Comparison of ENCODE assay signal across 13 cellular contexts in the genomic region with DNA sequence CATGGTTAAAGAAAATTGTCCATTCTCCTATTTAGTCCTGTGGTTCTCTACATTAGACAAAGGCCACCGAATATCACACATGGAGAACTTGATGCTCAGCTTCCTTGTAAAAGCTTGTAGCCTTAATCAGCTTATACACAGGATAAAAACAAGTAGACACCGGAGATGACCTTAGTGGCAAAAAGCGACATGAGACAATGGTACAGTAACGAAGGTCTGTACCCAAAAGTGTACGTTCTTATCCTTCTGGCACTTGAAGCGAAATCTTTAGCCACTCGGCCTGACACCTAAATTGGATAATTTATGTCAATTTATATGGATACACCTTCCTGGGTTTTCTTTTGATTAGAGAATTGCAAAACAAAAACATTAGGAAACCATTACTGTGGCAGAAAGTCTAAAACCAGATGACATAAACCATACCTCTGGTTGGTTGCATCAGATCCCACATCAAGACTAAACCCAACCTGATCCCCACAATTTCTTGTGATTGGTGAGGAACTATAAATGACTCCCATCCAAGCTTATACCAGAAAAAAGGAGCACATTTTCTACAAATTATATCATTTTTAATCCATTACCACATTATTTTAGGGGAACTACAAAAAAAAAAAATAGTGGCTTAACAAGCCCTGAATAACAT. TPM values are rescaled to one million over a fixed set of nuclear protein-coding genes. Genes with fewer than 3 reads are reported as not detected.
DNase-seq lines count a peak whose midpoint lies in the region; ATAC-seq and TF ChIP-seq lines count a peak whose summit lies in the region.
"Had no signal": no experiment of that assay in that cellular context is flagged by ENCODE, and none has a peak within 500 bp of the region (broad histone marks: within the 10 kb centered on the region; RNA-seq: fewer than 3 reads in every experiment).

No MANE protein-coding gene starts in this region.

- H4K20me1 ChIP-seq in fibroblast of lung (ENCODE audit: control insufficient read depth, extremely low read depth, insufficient read depth, low read length), result peaks cover 10% of the 10 kb centered on the region

- no peak for ATAC-seq in activated CD8-positive, alpha-beta memory T cell treated with anti-CD3 and anti-CD28 coated beads, Interleukin-2, amount 10 ng/mL, durations not matched to agents 7 days and 5 days
- ATAC-seq in stimulated activated effector memory CD8-positive, alpha-beta T cell treated with anti-CD3 and anti-CD28 coated beads, Interleukin-12 subunit alpha, Interleukin-12 subunit beta, amount 100 ng/mL, for 72 hours, result peak; percentile 18
- ATAC-seq in HG03469 (IDR thresholded peaks at IDR 0.05; ENCODE audit: unreplicated experiment), result no peak
- no peak for ATAC-seq in HG02938 (IDR thresholded peaks at IDR 0.05; ENCODE audit: unreplicated experiment)

- no peak overlapping the region for H3K27ac ChIP-seq in fibroblast of lung (ENCODE audit: insufficient read depth, low read length)
- H3K27ac ChIP-seq: suprapubic skin had no signal

- CTCF ChIA-PET in activated CD8-positive, alpha-beta memory T cell treated with anti-CD3 and anti-CD28 coated beads, Interleukin-2, amount 10 ng/mL, durations not matched to agents 7 days and 5 days (lab: Charles Lee), result interaction anchor here (0.7 to 2.3 kb wide), 5 partner anchors 37 to 149 kb away, joined by 3 to 6 read pairs (median 3); partner anchors contain the start of genes NFS1 and ROMO1
- CTCF ChIA-PET in activated CD4-positive, alpha-beta memory T cell treated with anti-CD3 and anti-CD28 coated beads, Interleukin-2, amount 10 ng/mL, durations not matched to agents 7 days and 5 days (lab: Charles Lee), result interaction anchor here (1.0 to 1.9 kb wide), 2 partner anchors 10 to 26 kb away, joined by 3 to 6 read pairs; no protein-coding TSS in a partner anchor

- no peaks in the 10 kb centered on the region for H3K27me3 Mint-ChIP-seq in activated CD8-positive, alpha-beta memory T cell treated with anti-CD3 and anti-CD28 coated beads, Interleukin-2, amount 10 ng/mL, durations not matched to agents 7 days and 5 days
- H3K27me3 Mint-ChIP-seq in activated CD4-positive, alpha-beta memory T cell treated with anti-CD3 and anti-CD28 coated beads, Interleukin-2, amount 10 ng/mL, durations not matched to agents 7 days and 5 days, result no peaks in the 10 kb centered on the region

- H2AFZ ChIP-seq in fibroblast of lung (ENCODE audit: low read length), result no peak overlapping the region

- peaks cover 99% of the 10 kb centered on the region for H3K79me2 ChIP-seq in fibroblast of lung (ENCODE audit: control insufficient read depth, insufficient read depth, low read length)

- H3K36me3 ChIP-seq in fibroblast of lung (ENCODE audit: control insufficient read depth, insufficient read depth, low read length), result peaks cover 22% of the 10 kb centered on the region

- no peaks in the 10 kb centered on the region for H3K27me3 ChIP-seq in fibroblast of lung (ENCODE audit: control insufficient read depth, insufficient read depth, low read length)
- H3K27me3 ChIP-seq: suprapubic skin had no signal

- H3K36me3 Mint-ChIP-seq in activated CD8-positive, alpha-beta memory T cell treated with anti-CD3 and anti-CD28 coated beads, Interleukin-2, amount 10 ng/mL, durations not matched to agents 7 days and 5 days, result peaks cover 68% of the 10 kb centered on the region
- H3K36me3 Mint-ChIP-seq in activated CD4-positive, alpha-beta memory T cell treated with anti-CD3 and anti-CD28 coated beads, Interleukin-2, amount 10 ng/mL, durations not matched to agents 7 days and 5 days (ENCODE audit: low read depth), result peaks cover 81% of the 10 kb centered on the region
- peaks cover 100% of the 10 kb centered on the region for H3K36me3 Mint-ChIP-seq in stimulated activated effector memory CD8-positive, alpha-beta T cell treated with anti-CD3 and anti-CD28 coated beads, Interleukin-12 subunit alpha, Interleukin-12 subunit beta, amount 100 ng/mL, for 72 hours

- peak overlapping the region; percentile 66 for H3K4me2 ChIP-seq in fibroblast of lung (ENCODE audit: extremely low read depth, insufficient read depth, low read length)

- H3K4me3 Mint-ChIP-seq in activated CD8-positive, alpha-beta memory T cell treated with anti-CD3 and anti-CD28 coated beads, Interleukin-2, amount 10 ng/mL, durations not matched to agents 7 days and 5 days, result peak overlapping the region; percentile 27
- peak overlapping the region; percentile 22 for H3K4me3 Mint-ChIP-seq in activated CD4-positive, alpha-beta memory T cell treated with anti-CD3 and anti-CD28 coated beads, Interleukin-2, amount 10 ng/mL, durations not matched to agents 7 days and 5 days
- H3K4me3 Mint-ChIP-seq in stimulated activated effector memory CD8-positive, alpha-beta T cell treated with anti-CD3 and anti-CD28 coated beads, Interleukin-12 subunit alpha, Interleukin-12 subunit beta, amount 100 ng/mL, for 72 hours, result peak overlapping the region; percentile 85

- no peak for DNase-seq in activated CD8-positive, alpha-beta memory T cell treated with anti-CD3 and anti-CD28 coated beads, Interleukin-2, amount 10 ng/mL, durations not matched to agents 7 days and 5 days
- DNase-seq in activated CD8-positive, alpha-beta memory T cell treated with anti-CD3 and anti-CD28 coated beads for 24 hours, result no peak
- no peak for DNase-seq in activated CD4-positive, alpha-beta memory T cell treated with anti-CD3 and anti-CD28 coated beads, Interleukin-2, amount 10 ng/mL, durations not matched to agents 7 days and 5 days
- DNase-seq in fibroblast of lung (ENCODE audit: low read depth in 2 of 2) (no peak), CD1c-positive myeloid dendritic cell (ENCODE audit: extremely low spot score) (no peak)
- no peak for DNase-seq in stimulated activated effector memory CD8-positive, alpha-beta T cell treated with anti-CD3 and anti-CD28 coated beads, Interleukin-12 subunit alpha, Interleukin-12 subunit beta, amount 100 ng/mL, for 72 hours (ENCODE audit: low spot score in 2 of 2)
- DNase-seq: activated effector memory CD4-positive, alpha-beta T cell treated with Interleukin-2 at 50 U/mL for 16 hours; NCI-H1417 treated with DMSO at 0.1 percent for 48 hours; stimulated activated CD4-positive, alpha-beta T cell treated with anti-CD3 and anti-CD28 coated beads, Interleukin-2, amount 100 ng/mL, for 24 hours; T1000 had no signal

- H3K4me1 Mint-ChIP-seq in activated CD8-positive, alpha-beta memory T cell treated with anti-CD3 and anti-CD28 coated beads, Interleukin-2, amount 10 ng/mL, durations not matched to agents 7 days and 5 days, result peaks cover 72% of the 10 kb centered on the region
- H3K4me1 Mint-ChIP-seq in activated CD4-positive, alpha-beta memory T cell treated with anti-CD3 and anti-CD28 coated beads, Interleukin-2, amount 10 ng/mL, durations not matched to agents 7 days and 5 days, result peaks cover 65% of the 10 kb centered on the region
- H3K4me1 Mint-ChIP-seq in stimulated activated effector memory CD8-positive, alpha-beta T cell treated with anti-CD3 and anti-CD28 coated beads, Interleukin-12 subunit alpha, Interleukin-12 subunit beta, amount 100 ng/mL, for 72 hours, result peaks cover 65% of the 10 kb centered on the region

- H3K4me1 ChIP-seq in fibroblast of lung (ENCODE audit: control insufficient read depth, extremely low read depth, insufficient read depth, low read length), result peaks cover 4% of the 10 kb centered on the region

- TF ChIP-seq CTCF in fibroblast of lung (conservative IDR thresholded peaks at IDR 0.05 in 1 of 2, IDR thresholded peaks at IDR 0.05 in 1 of 2; ENCODE audit: low read depth in 1 of 2, low read length in 2 of 2), result no peak

- H3K9ac ChIP-seq in fibroblast of lung (ENCODE audit: insufficient read depth, low read length), result no peak overlapping the region

- no peaks in the 10 kb centered on the region for H3K9me3 ChIP-seq in fibroblast of lung (ENCODE audit: control insufficient read depth, insufficient read depth, low read depth, low read length)
- H3K9me3 ChIP-seq: suprapubic skin had no signal

- H3K27ac Mint-ChIP-seq in activated CD8-positive, alpha-beta memory T cell treated with anti-CD3 and anti-CD28 coated beads, Interleukin-2, amount 10 ng/mL, durations not matched to agents 7 days and 5 days, result peak overlapping the region; percentile 62
- peak overlapping the region; percentile 25 for H3K27ac Mint-ChIP-seq in activated CD4-positive, alpha-beta memory T cell treated with anti-CD3 and anti-CD28 coated beads, Interleukin-2, amount 10 ng/mL, durations not matched to agents 7 days and 5 days
- H3K27ac Mint-ChIP-seq in stimulated activated effector memory CD8-positive, alpha-beta T cell treated with anti-CD3 and anti-CD28 coated beads, Interleukin-12 subunit alpha, Interleukin-12 subunit beta, amount 100 ng/mL, for 72 hours, result peak overlapping the region; percentile 100

- POLR2A ChIA-PET in activated CD4-positive, alpha-beta memory T cell treated with anti-CD3 and anti-CD28 coated beads, Interleukin-2, amount 10 ng/mL, durations not matched to agents 7 days and 5 days (lab: Charles Lee), result interaction anchor here (1.7 to 17.5 kb wide), 7 partner anchors 7 to 245 kb away, joined by 6 to 516 read pairs (median 15); partner anchors contain the start of genes NFS1, PHF20, RBM39 and ROMO1

- no peaks in the 10 kb centered on the region for H3K9me3 Mint-ChIP-seq in activated CD8-positive, alpha-beta memory T cell treated with anti-CD3 and anti-CD28 coated beads, Interleukin-2, amount 10 ng/mL, durations not matched to agents 7 days and 5 days (ENCODE audit: low read depth)
- no peaks in the 10 kb centered on the region for H3K9me3 Mint-ChIP-seq in activated CD4-positive, alpha-beta memory T cell treated with anti-CD3 and anti-CD28 coated beads, Interleukin-2, amount 10 ng/mL, durations not matched to agents 7 days and 5 days
- no peaks in the 10 kb centered on the region for H3K9me3 Mint-ChIP-seq in stimulated activated effector memory CD8-positive, alpha-beta T cell treated with anti-CD3 and anti-CD28 coated beads, Interleukin-12 subunit alpha, Interleukin-12 subunit beta, amount 100 ng/mL, for 72 hours

- H3K4me3 ChIP-seq in fibroblast of lung (replicated peaks in 1 of 4; ENCODE audit: control extremely low read depth in 1 of 4, insufficient read depth in 1 of 4, low read depth in 3 of 4, low read length in 4 of 4), result peak overlapping the region in 3 of 4 experiments; percentile 2 to 19 (median 6)
- H3K4me3 ChIP-seq: suprapubic skin had no signal

RNA-seq across cellular contexts. Expression of gene RBM39, which starts 6.1 kb away (rescaled TPM):
- 100 to 1,000 TPM; 357 to 360 TPM for total RNA-seq in activated CD8-positive, alpha-beta memory T cell treated with anti-CD3 and anti-CD28 coated beads, Interleukin-2, amount 10 ng/mL, durations not matched to agents 7 days and 5 days
- total RNA-seq in activated CD4-positive, alpha-beta memory T cell treated with anti-CD3 and anti-CD28 coated beads, Interleukin-2, amount 10 ng/mL, durations not matched to agents 7 days and 5 days, result 100 to 1,000 TPM; 318 to 331 TPM
- total RNA-seq in fibroblast of lung, result 462 and 465 TPM in 2 replicates
- 43.1 and 57.7 TPM in 2 replicates for polyA plus RNA-seq in fibroblast of lung
- polyA plus RNA-seq in fibroblast of lung (2012), result 113 and 118 TPM in 2 replicates
- 30.1 and 48.9 TPM in 2 replicates for polyA minus RNA-seq in fibroblast of lung (ENCODE audit: low replicate concordance)

RNA-seq across cellular contexts. Expression of gene PHF20, which starts 35.9 kb away (rescaled TPM):
- total RNA-seq in activated CD8-positive, alpha-beta memory T cell treated with anti-CD3 and anti-CD28 coated beads, Interleukin-2, amount 10 ng/mL, durations not matched to agents 7 days and 5 days, result 10 to 100 TPM; 50.8 to 52.4 TPM
- total RNA-seq in activated CD4-positive, alpha-beta memory T cell treated with anti-CD3 and anti-CD28 coated beads, Interleukin-2, amount 10 ng/mL, durations not matched to agents 7 days and 5 days, result 10 to 100 TPM; 42.7 to 48.3 TPM
- 28.2 and 40.1 TPM in 2 replicates for total RNA-seq in fibroblast of lung
- 31.4 and 32.5 TPM in 2 replicates for polyA plus RNA-seq in fibroblast of lung
- polyA plus RNA-seq in fibroblast of lung (2012), result 24.4 and 29.6 TPM in 2 replicates
- polyA minus RNA-seq in fibroblast of lung (ENCODE audit: low replicate concordance), result 49.2 and 74.5 TPM in 2 replicates

RNA-seq across cellular contexts. Expression of gene ROMO1, which starts 36.7 kb away (rescaled TPM):
- total RNA-seq in activated CD8-positive, alpha-beta memory T cell treated with anti-CD3 and anti-CD28 coated beads, Interleukin-2, amount 10 ng/mL, durations not matched to agents 7 days and 5 days, result 100 to 1,000 TPM; 115 to 122 TPM
- total RNA-seq in activated CD4-positive, alpha-beta memory T cell treated with anti-CD3 and anti-CD28 coated beads, Interleukin-2, amount 10 ng/mL, durations not matched to agents 7 days and 5 days, result 100 to 1,000 TPM in 1 of 2 experiments, 10 to 100 TPM in 1; 98.4 to 114 TPM
- 118 and 239 TPM in 2 replicates for total RNA-seq in fibroblast of lung
- 205 and 222 TPM in 2 replicates for polyA plus RNA-seq in fibroblast of lung
- polyA plus RNA-seq in fibroblast of lung (2012), result 314 and 442 TPM in 2 replicates
- polyA minus RNA-seq in fibroblast of lung (ENCODE audit: low replicate concordance), result 21.9 and 25.9 TPM in 2 replicates

RNA-seq across cellular contexts. Expression of gene NFS1, which starts 36.8 kb away (rescaled TPM):
- total RNA-seq in activated CD8-positive, alpha-beta memory T cell treated with anti-CD3 and anti-CD28 coated beads, Interleukin-2, amount 10 ng/mL, durations not matched to agents 7 days and 5 days, result 10 to 100 TPM; 34.6 to 35.1 TPM
- total RNA-seq in activated CD4-positive, alpha-beta memory T cell treated with anti-CD3 and anti-CD28 coated beads, Interleukin-2, amount 10 ng/mL, durations not matched to agents 7 days and 5 days, result 10 to 100 TPM; 28.3 to 30.8 TPM
- total RNA-seq in fibroblast of lung, result 31.7 and 36.5 TPM in 2 replicates
- polyA plus RNA-seq in fibroblast of lung, result 34.7 and 37.7 TPM in 2 replicates
- polyA plus RNA-seq in fibroblast of lung (2012), result 22.8 and 29.9 TPM in 2 replicates
- 23.9 and 33.3 TPM in 2 replicates for polyA minus RNA-seq in fibroblast of lung (ENCODE audit: low replicate concordance)

Comparison
In these comparisons a context has a peak if more than half of its experiments do, and no peak if none do; other contexts are left out.
1. H3K27ac Mint-ChIP-seq: peak in every context shown above with its lines; median percentile 100 in stimulated activated effector memory CD8-positive, alpha-beta T cell treated with anti-CD3 and anti-CD28 coated beads, Interleukin-12 subunit alpha, Interleukin-12 subunit beta, amount 100 ng/mL, for 72 hours; 62 in activated CD8-positive, alpha-beta memory T cell treated with anti-CD3 and anti-CD28 coated beads, Interleukin-2, amount 10 ng/mL, durations not matched to agents 7 days and 5 days; 25 in activated CD4-positive, alpha-beta memory T cell treated with anti-CD3 and anti-CD28 coated beads, Interleukin-2, amount 10 ng/mL, durations not matched to agents 7 days and 5 days.
2. H3K4me3 Mint-ChIP-seq: peak in every context shown above with its lines; median percentile 85 in stimulated activated effector memory CD8-positive, alpha-beta T cell treated with anti-CD3 and anti-CD28 coated beads, Interleukin-12 subunit alpha, Interleukin-12 subunit beta, amount 100 ng/mL, for 72 hours; 27 in activated CD8-positive, alpha-beta memory T cell treated with anti-CD3 and anti-CD28 coated beads, Interleukin-2, amount 10 ng/mL, durations not matched to agents 7 days and 5 days; 22 in activated CD4-positive, alpha-beta memory T cell treated with anti-CD3 and anti-CD28 coated beads, Interleukin-2, amount 10 ng/mL, durations not matched to agents 7 days and 5 days.